Comparison of ENCODE assay signal across 8 cellular contexts in the genomic region with DNA sequence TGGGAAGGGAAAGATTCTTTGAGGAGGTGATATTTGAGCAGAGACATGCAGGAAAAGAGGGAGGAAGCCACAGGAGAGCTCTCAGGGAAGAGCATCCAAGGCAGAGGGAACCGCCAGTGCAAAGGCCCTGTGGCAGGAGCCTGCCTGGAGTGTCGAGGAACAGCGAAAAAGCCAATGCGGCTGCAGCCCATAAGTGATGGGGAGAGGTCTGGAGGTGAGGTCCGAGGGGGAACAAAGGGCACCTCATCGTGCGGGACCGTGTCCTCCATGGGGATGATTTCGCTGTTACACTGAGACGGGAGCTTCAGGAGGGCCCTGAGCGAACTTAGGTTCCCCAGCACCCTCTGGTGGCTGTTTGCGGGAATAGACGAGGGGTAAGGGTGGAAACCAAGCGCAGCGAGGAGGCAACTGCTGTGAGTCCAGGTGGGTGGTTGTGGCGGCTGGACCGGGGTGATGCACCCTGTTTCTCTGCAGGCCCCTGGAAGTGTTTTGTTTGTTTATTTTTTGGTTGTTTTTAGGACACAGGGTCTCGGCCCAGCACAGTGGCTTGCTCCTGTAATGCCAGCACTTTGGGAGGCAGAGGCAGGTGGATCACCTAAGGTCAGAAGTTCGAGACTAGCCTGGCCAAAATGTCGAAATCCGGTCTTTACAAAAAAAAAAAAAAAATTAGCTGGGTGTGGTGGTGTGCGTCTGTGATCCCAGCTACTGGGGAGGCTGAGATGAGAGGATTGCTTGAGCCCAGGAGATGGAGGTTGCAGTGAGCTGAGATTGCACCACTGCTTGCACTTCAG. TPM values are rescaled to one million over a fixed set of nuclear protein-coding genes. Genes with fewer than 3 reads are reported as not detected.
A peak's percentile ranks its signal among the peaks of the same experiment; 100 is the strongest.
DNase-seq lines count a peak whose midpoint lies in the region; ATAC-seq and TF ChIP-seq lines count a peak whose summit lies in the region.

No MANE protein-coding gene starts in this region.

- no peaks in the 10 kb centered on the region for H3K9me3 Mint-ChIP-seq in activated T-cell treated with anti-CD3 and anti-CD28 coated beads, Interleukin-2, amount 50 U/mL, for 4 hours

- peaks cover 6% of the 10 kb centered on the region for H3K36me3 Mint-ChIP-seq in activated T-cell treated with anti-CD3 and anti-CD28 coated beads, Interleukin-2, amount 50 U/mL, for 4 hours (ENCODE audit: insufficient read depth)

- TF ChIP-seq CTCF in Panc1 (IDR thresholded peaks at IDR 0.05) (peak; percentile 85), fibroblast of pulmonary artery (IDR thresholded peaks at IDR 0.05; ENCODE audit: low read length, missing control alignments) (peak; percentile 93), thoracic aorta (IDR thresholded peaks at IDR 0.05) (peak; percentile 83)

- H3K4me1 Mint-ChIP-seq in activated T-cell treated with anti-CD3 and anti-CD28 coated beads, Interleukin-2, amount 50 U/mL, for 4 hours (ENCODE audit: low read depth): no peaks in the 10 kb centered on the region

- BruUV-seq in Panc1 (replicated peaks; lab: Mats Ljungman, UMichigan): no TSS peak

- no peaks in the 10 kb centered on the region for H3K4me1 ChIP-seq in Panc1 (ENCODE audit: control insufficient read depth, insufficient read depth, low read length)
- no peaks in the 10 kb centered on the region for H3K4me1 ChIP-seq in thoracic aorta (ENCODE audit: control insufficient read depth in 1 of 2, low read depth in 2 of 2)

- CTCF ChIA-PET in Panc1 (lab: Charles Lee): interaction anchor here (0.7 to 1.9 kb wide), 3 partner anchors 8 to 270 kb away, joined by 3 to 10 read pairs (median 3); no protein-coding TSS in a partner anchor

- H3K27me3 Mint-ChIP-seq in activated T-cell treated with anti-CD3 and anti-CD28 coated beads, Interleukin-2, amount 50 U/mL, for 4 hours (ENCODE audit: low read depth): peaks cover 22% of the 10 kb centered on the region

- H3K4me3 Mint-ChIP-seq in activated T-cell treated with anti-CD3 and anti-CD28 coated beads, Interleukin-2, amount 50 U/mL, for 4 hours: no peak overlapping the region

- H3K27me3 ChIP-seq in Panc1 (ENCODE audit: control insufficient read depth, insufficient read depth, low read length) (no peaks in the 10 kb centered on the region), thoracic aorta (replicated peaks; ENCODE audit: insufficient read depth) (no peaks in the 10 kb centered on the region)

- H3K9me3 ChIP-seq in Panc1 (ENCODE audit: control insufficient read depth, insufficient read depth, low read depth, low read length) (no peaks in the 10 kb centered on the region), thoracic aorta (no peaks in the 10 kb centered on the region)

- H3K27ac ChIP-seq in Panc1 (ENCODE audit: low read length) (no peak overlapping the region), thoracic aorta (no peak overlapping the region)

- in situ Hi-C loops in KBM-7 (cut with MboI; ENCODE audit: low pct_unique_long_range_greater_than_20kb, low sequenced_read_pairs): no loop called here
- in situ Hi-C loops in Panc1 (cut with HindIII; ENCODE audit: low pct_unique_long_range_greater_than_20kb, low sequenced_read_pairs): no loop called here

- H3K4me3 ChIP-seq in Panc1 (ENCODE audit: low read depth in 2 of 2, low read length in 2 of 2) (no peak overlapping the region), fibroblast of pulmonary artery (replicated peaks; ENCODE audit: low read depth, low read length) (no peak overlapping the region), thoracic aorta (no peak overlapping the region)

- DNase-seq in DMS114 treated with DMSO at 0.1 percent for 48 hours (lab: John Stamatoyannopoulos, UW; ENCODE audit: unreplicated experiment): peak; percentile 16
- peak; percentile 86 for DNase-seq in KBM-7
- DNase-seq in Panc1 (ENCODE audit: low read depth, low spot score): peak; percentile 52
- peak; percentile 66 for DNase-seq in activated T-cell treated with anti-CD3 and anti-CD28 coated beads, Interleukin-2, amount 50 U/mL, for 4 hours
- peak; percentile 83 for DNase-seq in fibroblast of pulmonary artery (ENCODE audit: low read depth)
- peak in 45 of 56 donors; percentile 2 to 79 (median 39) for DNase-seq in nucleus accumbens (lab: John Stamatoyannopoulos, UW)
- DNase-seq in thoracic aorta (ENCODE audit: low spot score): no peak

- POLR2A ChIA-PET in Panc1 (lab: Charles Lee): interaction anchor here (0.6 kb wide), 1 partner anchor 30 kb away, joined by 4 read pairs; no protein-coding TSS in a partner anchor

- H3K36me3 ChIP-seq in Panc1 (ENCODE audit: control insufficient read depth, insufficient read depth, low read length) (no peaks in the 10 kb centered on the region), thoracic aorta (peaks cover 1% of the 10 kb centered on the region)

- intact Hi-C loops in Panc1 (cut with micrococcal nuclease; ENCODE audit: unreplicated experiment): loop anchor here (5.0 kb wide), 1 partner anchor 270 kb away; no protein-coding TSS in a partner anchor

- peak; percentile 97 for ATAC-seq in Panc1
- peak; percentile 98 to 99 for ATAC-seq in activated T-cell treated with anti-CD3 and anti-CD28 coated beads, Interleukin-2, amount 50 U/mL, for 4 hours
- peak; percentile 42 for ATAC-seq in thoracic aorta (ENCODE audit: insufficient number of reproducible peaks, low FRiP score, low read depth)
- ATAC-seq in HG03097 (IDR thresholded peaks at IDR 0.05; ENCODE audit: low FRiP score, unreplicated experiment): no peak

RNA-seq across cellular contexts. Expression of a gene that starts 5.9 kb away (rescaled TPM):
- total RNA-seq in Panc1 (2021; ENCODE audit: unreplicated experiment): 41.8 TPM
- 91.0 TPM for polyA plus RNA-seq in Panc1 (2012; ENCODE audit: insufficient read length)
- total RNA-seq in activated T-cell treated with anti-CD3 and anti-CD28 coated beads, Interleukin-2, amount 50 U/mL, for 4 hours: under 1 TPM; 0.26 to 0.66 (median 0.43) TPM
- 100 to 1,000 TPM; 141 to 195 TPM for total RNA-seq in thoracic aorta

RNA-seq across cellular contexts. Expression of a gene that starts 38.0 kb away (rescaled TPM):
- total RNA-seq in Panc1 (2021; ENCODE audit: unreplicated experiment) (64.3 TPM), thoracic aorta (100 to 1,000 TPM; 189 to 220 TPM)
- 147 TPM for polyA plus RNA-seq in Panc1 (2012; ENCODE audit: insufficient read length)
- total RNA-seq in activated T-cell treated with anti-CD3 and anti-CD28 coated beads, Interleukin-2, amount 50 U/mL, for 4 hours: 100 to 1,000 TPM; 260 to 295 (median 277) TPM

Comparison
In these comparisons a context has a peak if more than half of its experiments do, and no peak if none do; other contexts are left out.
1. RNA of a gene that starts 5.9 kb away (total RNA-seq): 141 to 195 TPM in thoracic aorta and 41.8 TPM in Panc1 (single experiment); 0.26 to 0.66 TPM in activated T-cell treated with anti-CD3 and anti-CD28 coated beads, Interleukin-2, amount 50 U/mL, for 4 hours; every median in the first group is over 10 times any median in the second.
2. Peak in every context shown above with its lines, with median percentiles within 50 percentile points of each other: CTCF ChIP-seq.